ENCODE assay signal across 9 cellular contexts in genomic region chr5:160260881-160261815, GRCh38. TPM values are rescaled to one million over a fixed set of nuclear protein-coding genes. Genes with fewer than 3 reads are reported as not detected.
DNase-seq lines count a peak whose midpoint lies in the region; ATAC-seq and TF ChIP-seq lines count a peak whose summit lies in the region.
"Had no signal": no experiment of that assay in that cellular context is flagged by ENCODE, and none has a peak within 500 bp of the region (broad histone marks: within the 10 kb centered on the region; RNA-seq: fewer than 3 reads in every experiment).

No MANE protein-coding gene starts in this region.

- DNase-seq in choroid plexus epithelial cell (ENCODE audit: low read depth) (peak; percentile 99), neuronal stem cell (ENCODE audit: low spot score) (no peak), foreskin keratinocyte (no peak), SKM-1 treated with dmso at 0.1 percent for 144 hours (lab: John Stamatoyannopoulos, UW; ENCODE audit: unreplicated experiment) (no peak), NCI-H2107 (lab: John Stamatoyannopoulos, UW) (no peak)
- DNase-seq in stimulated activated CD4-positive, alpha-beta T cell treated with anti-CD3 and anti-CD28 coated beads, Interleukin-2, amount 100 ng/mL, for 24 hours: no peak

- peak overlapping the region; percentile 5 for H2BK12ac ChIP-seq in neuronal stem cell (ENCODE audit: low read length)

- no peak for TF ChIP-seq CTCF in choroid plexus epithelial cell (conservative IDR thresholded peaks at IDR 0.05; ENCODE audit: low read depth, low read length)
- TF ChIP-seq CTCF in foreskin keratinocyte (conservative IDR thresholded peaks at IDR 0.05): no peak

- H3K9me3 ChIP-seq in neuronal stem cell (replicated peaks in 1 of 2; ENCODE audit: control insufficient read depth in 2 of 2, insufficient read depth in 1 of 2, low read depth in 1 of 2, low read length in 2 of 2): no peaks in the 10 kb centered on the region

- H2BK5ac ChIP-seq in neuronal stem cell (ENCODE audit: low read length): no peak overlapping the region

- H4K91ac ChIP-seq in neuronal stem cell (ENCODE audit: low read depth, low read length, poor library complexity): no peak overlapping the region

- H4K8ac ChIP-seq in neuronal stem cell (ENCODE audit: low read depth, low read length): no peak overlapping the region

- peak overlapping the region; percentile 27 for H3K27ac ChIP-seq in neuronal stem cell (replicated peaks; ENCODE audit: low read length)
- no peak overlapping the region for H3K27ac ChIP-seq in foreskin keratinocyte

- H3K9ac ChIP-seq in neuronal stem cell (ENCODE audit: low read depth, low read length, poor library complexity): peak overlapping the region; percentile 26

- peak overlapping the region; percentile 69 for H3K18ac ChIP-seq in neuronal stem cell (ENCODE audit: low read length)

- H3K4ac ChIP-seq in neuronal stem cell (ENCODE audit: low read length): no peak overlapping the region

- H2BK120ac ChIP-seq in neuronal stem cell (ENCODE audit: low read depth, low read length): no peak overlapping the region

- no peak overlapping the region for H3K4me2 ChIP-seq in neuronal stem cell (ENCODE audit: insufficient read depth, low read length, poor library complexity, severe bottlenecking)

- H3K4me1 ChIP-seq in neuronal stem cell (ENCODE audit: control insufficient read depth in 2 of 2, insufficient read depth in 1 of 2, low read depth in 1 of 2, low read length in 2 of 2): peaks cover 36 to 38% of the 10 kb centered on the region in 2 donors
- no peaks in the 10 kb centered on the region for H3K4me1 ChIP-seq in foreskin keratinocyte

- H3K14ac ChIP-seq in neuronal stem cell (ENCODE audit: low read length): no peak overlapping the region

- H3K79me1 ChIP-seq in neuronal stem cell (ENCODE audit: low read depth, low read length): no peaks in the 10 kb centered on the region

- WGBS in neuronal stem cell (ENCODE audit: extremely low coverage in 2 of 2, insufficient read length in 2 of 2, insufficient replicate concordance in 1 of 2), 2 donors: no CpG with 5 or more reads among the region's 22 CpGs

- H2AK5ac ChIP-seq in neuronal stem cell (ENCODE audit: low read depth, low read length): peak overlapping the region; percentile 2

- H2AFZ ChIP-seq in neuronal stem cell (ENCODE audit: low read length): no peak overlapping the region

- no peak overlapping the region for H3K23ac ChIP-seq in neuronal stem cell (ENCODE audit: low read depth, low read length, poor library complexity)

- H3K27me3 ChIP-seq in neuronal stem cell (ENCODE audit: control insufficient read depth in 3 of 3, insufficient read depth in 3 of 3, low read depth in 1 of 3, low read length in 3 of 3) (no peaks in the 10 kb centered on the region), foreskin keratinocyte (no peaks in the 10 kb centered on the region)

- ATAC-seq in GM18858 (IDR thresholded peaks at IDR 0.05; ENCODE audit: unreplicated experiment): peak; percentile 68
- ATAC-seq in HG03460 (IDR thresholded peaks at IDR 0.05; ENCODE audit: unreplicated experiment): peak; percentile 56
- no peak for ATAC-seq in foreskin keratinocyte

- H2BK15ac ChIP-seq in neuronal stem cell (ENCODE audit: low read length): no peak overlapping the region

- peak overlapping the region; percentile 20 for H3K4me3 ChIP-seq in choroid plexus epithelial cell (ENCODE audit: low read depth, low read length)
- no peak overlapping the region for H3K4me3 ChIP-seq in neuronal stem cell (ENCODE audit: low read length in 2 of 2)

- peaks cover 2 to 44% of the 10 kb centered on the region in 2 donors for H3K36me3 ChIP-seq in neuronal stem cell (replicated peaks in 1 of 2; ENCODE audit: control insufficient read depth in 2 of 2, insufficient read depth in 2 of 2, low read length in 2 of 2)

RNA-seq across cellular contexts. Expression of gene FABP6, which starts 31.8 kb away (rescaled TPM):
- 2.6 TPM for polyA plus RNA-seq in neuronal stem cell (2013, experiment 1 of 2)
- 2.3 TPM for polyA plus RNA-seq in neuronal stem cell (2013, experiment 2 of 2)
- not detected in 2 replicates for total RNA-seq in foreskin keratinocyte
- polyA plus RNA-seq in foreskin keratinocyte: 0.07 TPM in 1 of 2 replicates, not detected in the other
- total RNA-seq: dermis microvascular lymphatic vessel endothelial cell had no signal

RNA-seq across cellular contexts. Expression of gene CCNJL, which starts 51.2 kb away (rescaled TPM):
- polyA plus RNA-seq in neuronal stem cell (2013, experiment 1 of 2): 21.2 TPM
- polyA plus RNA-seq in neuronal stem cell (2013, experiment 2 of 2): 20.8 TPM
- 3.1 and 3.5 TPM in 2 replicates for total RNA-seq in foreskin keratinocyte
- 2.5 TPM in 2 replicates for polyA plus RNA-seq in foreskin keratinocyte
